In the genomic region with DNA sequence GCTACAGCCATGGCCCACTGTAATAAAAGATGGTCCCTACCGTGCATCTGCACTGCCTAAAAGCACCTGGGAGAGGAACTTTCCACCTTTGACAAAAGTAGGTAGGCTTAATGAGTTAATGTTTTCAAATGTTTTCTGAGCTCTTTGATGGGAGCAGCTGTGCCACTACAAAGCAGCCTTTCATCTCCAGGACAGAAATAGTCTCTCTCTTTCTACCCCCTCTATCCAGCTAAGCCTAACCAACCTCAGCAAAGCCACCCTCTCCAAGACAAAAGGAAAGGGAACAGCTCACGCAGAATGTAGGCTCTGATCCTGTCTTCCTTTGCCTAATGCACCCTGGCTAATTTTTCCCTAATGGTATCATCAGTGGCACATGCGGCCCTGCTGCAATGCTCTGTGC, we compare ENCODE assay signal across 21 cellular contexts.
DNase-seq lines count a peak whose midpoint lies in the region; ATAC-seq and TF ChIP-seq lines count a peak whose summit lies in the region.
"Had no signal": no experiment of that assay in that cellular context is flagged by ENCODE, and none has a peak within 500 bp of the region (broad histone marks: within the 10 kb centered on the region; RNA-seq: fewer than 3 reads in every experiment).

No MANE protein-coding gene starts in this region.

- H3K27ac ChIP-seq in BLaER1, result no peak overlapping the region
- H3K27ac ChIP-seq: SJSA1 had no signal

- no peak for ATAC-seq in HG02623 (IDR thresholded peaks at IDR 0.05; ENCODE audit: unreplicated experiment)
- ATAC-seq: Right ventricle myocardium inferior had no signal

- DNase-seq in SK-MEL-5 (ENCODE audit: low read depth, low spot score) (peak; percentile 9), globus pallidus (ENCODE audit: low spot score) (peak; percentile 41), putamen (ENCODE audit: low spot score) (peak; percentile 18), DMS 273 treated with DMSO at 0.1 percent for 48 hours (lab: John Stamatoyannopoulos, UW) (no peak), endothelial cell (ENCODE audit: low spot score) (no peak), GF-D8 (lab: John Stamatoyannopoulos, UW) (no peak)
- DNase-seq: Caco-2; CD4-positive, CD25-positive, alpha-beta regulatory T cell; DMS153; Karpas-422; MV-4-11; NCI-H1105 treated with DMSO at 0.1 percent for 48 hours; NCI-H2029 treated with DMSO at 0.1 percent for 48 hours; NCI-H226; NCI-H526 had no signal

- H4K20me1 ChIP-seq in BLaER1, result no peaks in the 10 kb centered on the region

- no peak overlapping the region for H3K27ac Mint-ChIP-seq in endothelial cell (ENCODE audit: unreplicated experiment)
- H3K27ac Mint-ChIP-seq: B cell; CD4-positive, CD25-positive, alpha-beta regulatory T cell; IgD-negative memory B cell had no signal

- no peak overlapping the region for H3K4me3 ChIP-seq in BLaER1
- H3K4me3 ChIP-seq: SJSA1 had no signal

- no peaks in the 10 kb centered on the region for H3K27me3 ChIP-seq in BLaER1
- H3K27me3 ChIP-seq: SJSA1 had no signal

- H3K4me2 ChIP-seq in BLaER1, result peak overlapping the region; percentile 55

- H3K36me3 Mint-ChIP-seq in endothelial cell (ENCODE audit: low read depth, unreplicated experiment), result no peaks in the 10 kb centered on the region
- H3K36me3 Mint-ChIP-seq: CD4-positive, CD25-positive, alpha-beta regulatory T cell; IgD-negative memory B cell had no signal

- no peaks in the 10 kb centered on the region for H3K36me3 ChIP-seq in BLaER1
- H3K36me3 ChIP-seq: SJSA1 had no signal

- peaks cover 7% of the 10 kb centered on the region for H3K27me3 Mint-ChIP-seq in endothelial cell (ENCODE audit: unreplicated experiment)
- H3K27me3 Mint-ChIP-seq: B cell, IgD-negative memory B cell had no signal

- peaks cover 12% of the 10 kb centered on the region for H3K9me3 ChIP-seq in BLaER1
- H3K9me3 ChIP-seq: Caco-2 had no signal

- H3K4me3 Mint-ChIP-seq in endothelial cell (ENCODE audit: unreplicated experiment), result no peak overlapping the region
- H3K4me3 Mint-ChIP-seq: B cell; CD4-positive, CD25-positive, alpha-beta regulatory T cell; IgD-negative memory B cell had no signal

- no peaks in the 10 kb centered on the region for H3K9me3 Mint-ChIP-seq in endothelial cell (ENCODE audit: unreplicated experiment)

- peaks cover 19% of the 10 kb centered on the region for H3K4me1 ChIP-seq in BLaER1
- H3K4me1 ChIP-seq: Caco-2, SJSA1 had no signal

- peaks cover 3% of the 10 kb centered on the region for H3K4me1 Mint-ChIP-seq in endothelial cell (ENCODE audit: unreplicated experiment)
- H3K4me1 Mint-ChIP-seq: B cell; CD4-positive, CD25-positive, alpha-beta regulatory T cell had no signal

- no peak for TF ChIP-seq CTCF in endothelial cell (IDR thresholded peaks at IDR 0.05; ENCODE audit: unreplicated experiment)

- no peak overlapping the region for H3K9ac ChIP-seq in BLaER1

- in situ Hi-C loops in SK-MEL-5 (cut with HindIII; ENCODE audit: low pct_unique_long_range_greater_than_20kb, low sequenced_read_pairs), result no loop called here

Comparison
In these comparisons a context has a peak if more than half of its experiments do, and no peak if none do; other contexts are left out.
1. DNase-seq: peak in SK-MEL-5 (single experiment), globus pallidus (single experiment) and putamen (single experiment); none in DMS 273 treated with DMSO at 0.1 percent for 48 hours (single experiment), endothelial cell (single experiment) and GF-D8 (single experiment).